In genomic region chr14:68786491-68787234, GRCh38 we compare ENCODE assay signal across 1 cellular context.
A peak's percentile ranks its signal among the peaks of the same experiment; 100 is the strongest.
TF ChIP-seq lines count a peak whose summit lies in the region.

No MANE protein-coding gene starts in this region.

TF ChIP-seq in H1, 55 proteins besides CTCF, POLR2A, EP300 and RAD21:
- no peak for TF ChIP-seq KDM5A (IDR thresholded peaks at IDR 0.05; ENCODE audit: low read length)
- TF ChIP-seq POLR2AphosphoS5 (IDR thresholded peaks at IDR 0.05; ENCODE audit: low read depth, low read length), result peak; percentile 80
- TF ChIP-seq TAF1 (IDR thresholded peaks at IDR 0.05; ENCODE audit: low read depth, low read length), result no peak
